In genomic region chr11:9613830-9614762, GRCh38 we compare ENCODE assay signal across 8 cellular contexts.
DNase-seq lines count a peak whose midpoint lies in the region; ATAC-seq and TF ChIP-seq lines count a peak whose summit lies in the region.

No MANE protein-coding gene starts in this region.

- peak overlapping the region; percentile 85 for H3K4me2 ChIP-seq in DOHH2 (ENCODE audit: low read length)

- H3K27ac ChIP-seq in DOHH2 (ENCODE audit: low read depth, low read length) (peak overlapping the region; percentile 98), neutrophil (peak overlapping the region; percentile 50), substantia nigra (ENCODE audit: low read depth, low read length, poor library complexity, severe bottlenecking) (peak overlapping the region; percentile 92)

- DNase-seq in HuH-7.5 (ENCODE audit: low spot score) (peak; percentile 65), SHP77 treated with DMSO at 0.1 percent for 48 hours (lab: John Stamatoyannopoulos, UW) (peak; percentile 20), foreskin melanocyte (peak; percentile 77), substantia nigra (lab: John Stamatoyannopoulos, UW) (peak in 48 of 49 donors; percentile 46 to 90 (median 77))
- DNase-seq in activated naive CD4-positive, alpha-beta T cell (lab: John Stamatoyannopoulos, UW), result peak; percentile 65 to 82 (median 76)

- ATAC-seq in GM21529 (IDR thresholded peaks at IDR 0.05; ENCODE audit: unreplicated experiment), result peak; percentile 64

- no peaks in the 10 kb centered on the region for H4K20me1 ChIP-seq in DOHH2 (ENCODE audit: control insufficient read depth, insufficient read depth, low read depth, low read length)

- H3K79me2 ChIP-seq in DOHH2 (ENCODE audit: control insufficient read depth, low read length), result peaks cover 31% of the 10 kb centered on the region

- H3F3A ChIP-seq in DOHH2 (ENCODE audit: control insufficient read depth, insufficient read depth), result peaks cover 68% of the 10 kb centered on the region

- H3K36me3 ChIP-seq in DOHH2 (ENCODE audit: control insufficient read depth, low read length) (peaks cover 12% of the 10 kb centered on the region), neutrophil (no peaks in the 10 kb centered on the region)

- peak overlapping the region; percentile 71 for H3K4me3 ChIP-seq in DOHH2 (ENCODE audit: low read length)
- peak overlapping the region; percentile 67 to 75 for H3K4me3 ChIP-seq in neutrophil (ENCODE audit: low read depth in 1 of 2, low read length in 1 of 2)

- TF ChIP-seq CTCF in DOHH2 (IDR thresholded peaks at IDR 0.05; ENCODE audit: low read depth, low read length, poor library complexity, severe bottlenecking), result peak; percentile 81
- TF ChIP-seq CTCF in neutrophil (IDR thresholded peaks at IDR 0.05), result peak; percentile 70

- H3K4me1 ChIP-seq in DOHH2 (ENCODE audit: control insufficient read depth, low read length) (peaks cover 97% of the 10 kb centered on the region), neutrophil (ENCODE audit: control insufficient read depth in 1 of 2, insufficient read depth in 1 of 2, low read depth in 1 of 2, low read length in 1 of 2) (peaks cover 17 to 21% of the 10 kb centered on the region in 2 experiments)

- no peaks in the 10 kb centered on the region for H3K9me2 ChIP-seq in DOHH2 (replicated peaks; ENCODE audit: control insufficient read depth, low read length)

- no peaks in the 10 kb centered on the region for H3K27me3 ChIP-seq in DOHH2 (ENCODE audit: control insufficient read depth, low read length)
- H3K27me3 ChIP-seq in neutrophil, result no peaks in the 10 kb centered on the region

- H3K9me3 ChIP-seq in DOHH2 (ENCODE audit: control insufficient read depth, insufficient read depth, low read length) (no peaks in the 10 kb centered on the region), neutrophil (no peaks in the 10 kb centered on the region)

Comparison
In these comparisons a context has a peak if more than half of its experiments do, and no peak if none do; other contexts are left out.
1. Peak in every context shown above with its lines: DNase-seq, ATAC-seq, H3K4me3 ChIP-seq and H3K27ac ChIP-seq.
2. DNase-seq: peak in every context shown above with its lines; median percentile 77 in foreskin melanocyte; 77 in substantia nigra; 76 in activated naive CD4-positive, alpha-beta T cell; 65 in HuH-7.5; 20 in SHP77 treated with DMSO at 0.1 percent for 48 hours.